17 cellular contexts compared by ENCODE assay signal in the genomic region with DNA sequence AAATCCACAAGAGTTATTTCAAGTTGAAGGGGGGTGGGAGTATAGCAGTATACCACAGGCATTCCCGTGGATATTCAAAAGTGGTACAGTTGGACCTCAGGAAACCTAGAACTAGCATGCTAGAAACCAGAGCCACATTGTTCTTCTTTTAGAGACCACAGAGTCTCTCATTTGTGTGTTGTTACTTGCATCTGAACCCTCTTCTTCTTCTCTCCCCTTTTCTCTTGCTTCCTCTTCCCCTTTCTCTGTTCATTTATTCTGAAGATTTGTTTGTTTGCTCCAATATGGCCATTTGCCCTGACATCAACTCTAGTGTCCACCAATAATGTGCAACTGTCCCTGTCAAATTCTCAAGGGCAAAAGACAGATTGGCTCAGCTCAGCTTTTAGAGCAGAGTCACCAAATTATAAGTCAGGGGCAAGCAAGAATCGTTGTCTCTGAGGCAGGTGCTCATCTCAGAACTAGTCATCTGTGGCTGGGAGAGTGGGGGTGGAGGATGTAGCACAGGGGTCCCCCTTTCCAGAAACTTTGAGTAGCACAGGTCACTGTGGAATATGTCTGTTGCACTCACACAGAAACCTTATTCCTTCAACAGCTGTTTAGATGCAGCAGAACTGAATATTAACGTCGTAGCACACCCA.
DNase-seq lines count a peak whose midpoint lies in the region; ATAC-seq, FAIRE-seq and TF ChIP-seq lines count a peak whose summit lies in the region.
"Had no signal": no experiment of that assay in that cellular context is flagged by ENCODE, and none has a peak within 500 bp of the region (broad histone marks: within the 10 kb centered on the region; RNA-seq: fewer than 3 reads in every experiment).

No MANE protein-coding gene starts in this region.

- H3K27ac ChIP-seq in PC-9: no peak overlapping the region
- no peak overlapping the region for H3K27ac ChIP-seq in pancreas
- H3K27ac ChIP-seq: SJSA1 had no signal

- H3K4me3 ChIP-seq in PC-9: no peak overlapping the region
- H3K4me3 ChIP-seq in pancreas: no peak overlapping the region
- H3K4me3 ChIP-seq: left lung, SJSA1 had no signal

- POLR2A ChIA-PET in PC-9 (lab: Charles Lee; ENCODE audit: unreplicated experiment): no interaction called here

- H4K20me1 ChIP-seq in PC-9 (ENCODE audit: insufficient read depth): no peaks in the 10 kb centered on the region

- no peak for FAIRE-seq in pancreas (lab: Jason Lieb, UNC)
- FAIRE-seq: G401.6, small intestine had no signal

- peak overlapping the region; percentile 24; the same call in 1 of the 2 replicates for H2AFZ ChIP-seq in PC-9

- H3K4me1 ChIP-seq in PC-9 (replicated peaks; ENCODE audit: insufficient read depth) (peaks cover 37% of the 10 kb centered on the region), pancreas (no peaks in the 10 kb centered on the region)
- H3K4me1 ChIP-seq: SJSA1 had no signal

- H3K36me3 ChIP-seq in PC-9 (ENCODE audit: low read depth) (no peaks in the 10 kb centered on the region), pancreas (no peaks in the 10 kb centered on the region)
- H3K36me3 ChIP-seq: left lung, SJSA1 had no signal

- H3K9me3 ChIP-seq in PC-9 (ENCODE audit: insufficient read depth, low read depth) (no peaks in the 10 kb centered on the region), pancreas (no peaks in the 10 kb centered on the region)
- H3K9me3 ChIP-seq: left lung, SJSA1 had no signal

- 53 to 70% methylated on average over 4 of the region's 4 CpGs for WGBS in pancreas, 2 donors

- peak; percentile 7 for DNase-seq in stimulated activated CD4-positive, alpha-beta T cell treated with anti-CD3 and anti-CD28 coated beads, Interleukin-15, amount 100 ng/mL, for 24 hours
- no peak for DNase-seq in stimulated activated CD4-positive, alpha-beta T cell treated with anti-CD3 and anti-CD28 coated beads, Interleukin-1b, Interleukin-23, amount 100 ng/mL, for 48 hours
- DNase-seq in PC-9 (no peak), AML-193 (lab: John Stamatoyannopoulos, UW) (no peak), pancreas (no peak), left ventricle myocardium superior (no peak)
- DNase-seq: activated CD4-positive, alpha-beta T cell treated with anti-CD3 and anti-CD28 coated beads, Interleukin-2, amount 50 U/mL, for 1 hour; foreskin fibroblast; left lung; NCI-H446; posterior cingulate gyrus; small intestine had no signal

- ATAC-seq in HG02870 (IDR thresholded peaks at IDR 0.05; ENCODE audit: unreplicated experiment) (peak; percentile 47), pancreas (no peak), left ventricle myocardium superior (no peak), GM19328 (IDR thresholded peaks at IDR 0.05; ENCODE audit: unreplicated experiment) (no peak)
- ATAC-seq: stimulated activated memory B cell treated with anti-CD40 and anti-IgM and Interleukin-4, amounts not matched to agents 10 μg/mL and 1 μg/mL and 100 μg/mL, for 72 hours had no signal

- no peaks in the 10 kb centered on the region for H3K27me3 ChIP-seq in PC-9 (ENCODE audit: insufficient read depth, low read depth)
- H3K27me3 ChIP-seq in pancreas: no peaks in the 10 kb centered on the region
- H3K27me3 ChIP-seq: left lung, SJSA1 had no signal

- no peaks in the 10 kb centered on the region; the same call in 1 of the 2 replicates for H3K9me2 ChIP-seq in PC-9 (ENCODE audit: insufficient read depth)

- H3F3A ChIP-seq in PC-9 (ENCODE audit: insufficient read depth, low read depth): peaks cover 18% of the 10 kb centered on the region

- BruUV-seq in PC-9 (replicated peaks; lab: Mats Ljungman, UMichigan): no TSS peak

- H3K4me2 ChIP-seq in PC-9: no peak overlapping the region

- H3K79me2 ChIP-seq in PC-9 (ENCODE audit: low read depth): no peaks in the 10 kb centered on the region

- CTCF ChIA-PET in PC-9 (lab: Charles Lee): no interaction called here

- TF ChIP-seq CTCF in PC-9 (conservative IDR thresholded peaks at IDR 0.05): no peak
- no peak for TF ChIP-seq CTCF in pancreas (IDR thresholded peaks at IDR 0.05)

- intact Hi-C loops in PC-9 (cut with micrococcal nuclease; ENCODE audit: unreplicated experiment): no loop called here
- intact Hi-C loops in pancreas (cut with DNase I): no loop called here
- intact Hi-C loops in left ventricle myocardium superior (cut with micrococcal nuclease): no loop called here
